1 cellular context compared by ENCODE assay signal in the genomic region with DNA sequence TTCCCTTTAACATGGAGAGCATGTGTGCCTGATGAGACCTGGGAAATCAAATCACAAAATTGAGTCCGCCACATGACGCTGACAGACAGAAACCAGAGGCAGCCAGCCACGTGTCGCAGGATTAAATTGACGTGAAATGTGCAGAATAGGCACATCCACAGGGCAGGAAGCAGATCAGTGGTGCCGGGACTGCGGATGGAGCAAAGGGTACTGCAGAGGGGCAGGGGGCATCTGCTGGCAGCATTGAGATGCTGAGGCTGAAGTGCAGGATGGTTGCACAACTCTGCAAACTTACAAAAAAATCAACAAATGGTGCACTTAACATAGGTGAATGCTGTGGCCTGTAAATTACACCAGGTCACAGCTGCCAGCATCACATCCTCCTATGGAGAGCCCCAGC.
TF ChIP-seq lines count a peak whose summit lies in the region.

No MANE protein-coding gene starts in this region.

TF ChIP-seq in SK-N-SH treated with all-trans-retinoic acid at 6 μM for 48 hours, 23 proteins besides CTCF, POLR2A, EP300 and RAD21 (continued from another document):
- no peak; the same call in 1 of the 2 replicates for TF ChIP-seq TCF4 (CRISPR knock-in tag; IDR thresholded peaks at IDR 0.05; ENCODE audit: borderline replicate concordance)
- TF ChIP-seq, protein P1, sequence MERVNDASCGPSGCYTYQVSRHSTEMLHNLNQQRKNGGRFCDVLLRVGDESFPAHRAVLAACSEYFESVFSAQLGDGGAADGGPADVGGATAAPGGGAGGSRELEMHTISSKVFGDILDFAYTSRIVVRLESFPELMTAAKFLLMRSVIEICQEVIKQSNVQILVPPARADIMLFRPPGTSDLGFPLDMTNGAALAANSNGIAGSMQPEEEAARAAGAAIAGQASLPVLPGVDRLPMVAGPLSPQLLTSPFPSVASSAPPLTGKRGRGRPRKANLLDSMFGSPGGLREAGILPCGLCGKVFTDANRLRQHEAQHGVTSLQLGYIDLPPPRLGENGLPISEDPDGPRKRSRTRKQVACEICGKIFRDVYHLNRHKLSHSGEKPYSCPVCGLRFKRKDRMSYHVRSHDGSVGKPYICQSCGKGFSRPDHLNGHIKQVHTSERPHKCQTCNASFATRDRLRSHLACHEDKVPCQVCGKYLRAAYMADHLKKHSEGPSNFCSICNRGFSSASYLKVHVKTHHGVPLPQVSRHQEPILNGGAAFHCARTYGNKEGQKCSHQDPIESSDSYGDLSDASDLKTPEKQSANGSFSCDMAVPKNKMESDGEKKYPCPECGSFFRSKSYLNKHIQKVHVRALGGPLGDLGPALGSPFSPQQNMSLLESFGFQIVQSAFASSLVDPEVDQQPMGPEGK (CRISPR knock-in tag; IDR thresholded peaks at IDR 0.05; ENCODE audit: borderline replicate concordance) = no peak
- no peak for TF ChIP-seq OSR1 (CRISPR knock-in tag; IDR thresholded peaks at IDR 0.05)
- no peak for TF ChIP-seq ARNTL (CRISPR knock-in tag; IDR thresholded peaks at IDR 0.05; ENCODE audit: borderline replicate concordance, low read depth)
- TF ChIP-seq ESRRG (CRISPR knock-in tag; IDR thresholded peaks at IDR 0.05) = no peak
- TF ChIP-seq ZC3H10 (CRISPR knock-in tag; IDR thresholded peaks at IDR 0.05) = no peak
- no peak for TF ChIP-seq TOX (CRISPR knock-in tag; IDR thresholded peaks at IDR 0.05; ENCODE audit: borderline replicate concordance)
